Comparison of ENCODE assay signal across 1 cellular context in the genomic region with DNA sequence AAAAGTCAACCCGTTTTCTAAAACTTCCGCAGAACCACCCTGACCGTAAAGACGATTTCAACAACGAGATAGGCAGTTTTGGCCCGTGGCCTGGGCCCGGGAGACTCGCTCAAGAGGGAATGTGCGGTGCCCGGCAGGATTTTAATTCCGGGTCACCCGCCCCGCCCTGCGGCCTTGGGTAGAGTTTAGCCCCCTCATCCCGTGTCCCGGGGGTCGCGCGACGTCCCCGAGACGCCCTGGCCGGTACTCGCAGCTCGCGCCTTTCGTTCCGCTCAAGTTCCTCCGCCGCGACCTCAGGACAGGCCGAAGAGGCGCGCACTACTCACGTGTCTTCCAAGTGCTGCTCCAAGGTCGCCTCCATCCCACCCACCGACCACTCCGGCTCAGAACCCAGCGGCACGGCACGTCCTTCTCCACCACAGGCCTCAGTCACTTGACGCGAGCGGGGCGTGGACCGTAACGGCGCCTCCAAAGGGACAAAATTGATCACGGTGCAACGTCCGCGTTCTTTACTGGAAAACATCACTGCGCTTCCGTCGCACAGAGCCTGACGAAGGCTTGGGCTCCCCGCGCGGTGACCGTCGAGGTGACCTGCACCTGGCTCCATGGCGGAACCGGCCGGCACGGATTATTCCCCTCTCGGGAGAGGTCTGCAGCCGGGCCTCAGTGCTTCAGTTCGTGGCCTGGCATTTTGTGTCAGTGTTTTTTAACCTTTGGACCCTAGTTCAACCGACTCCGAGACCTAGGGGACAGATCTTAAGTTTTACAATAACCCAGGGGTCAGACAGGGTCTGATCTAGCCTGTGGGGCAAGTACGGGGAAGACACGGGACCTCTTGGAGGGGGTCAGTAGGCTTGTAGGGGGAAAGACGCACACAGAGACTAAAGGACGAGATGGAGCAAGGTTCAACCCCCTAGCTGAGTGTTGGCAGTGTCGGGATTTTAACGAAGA.
TF ChIP-seq lines count a peak whose summit lies in the region.

Gene LAMTOR5 (minus strand): TSS at position 435 of the 951 bp plus-strand sequence. CDS start 74 bp downstream, at position 361.

TF ChIP-seq in GM12878, 131 proteins besides CTCF, POLR2A, EP300 and RAD21 (continued from another document and continues in another):
- TF ChIP-seq, protein P1, sequence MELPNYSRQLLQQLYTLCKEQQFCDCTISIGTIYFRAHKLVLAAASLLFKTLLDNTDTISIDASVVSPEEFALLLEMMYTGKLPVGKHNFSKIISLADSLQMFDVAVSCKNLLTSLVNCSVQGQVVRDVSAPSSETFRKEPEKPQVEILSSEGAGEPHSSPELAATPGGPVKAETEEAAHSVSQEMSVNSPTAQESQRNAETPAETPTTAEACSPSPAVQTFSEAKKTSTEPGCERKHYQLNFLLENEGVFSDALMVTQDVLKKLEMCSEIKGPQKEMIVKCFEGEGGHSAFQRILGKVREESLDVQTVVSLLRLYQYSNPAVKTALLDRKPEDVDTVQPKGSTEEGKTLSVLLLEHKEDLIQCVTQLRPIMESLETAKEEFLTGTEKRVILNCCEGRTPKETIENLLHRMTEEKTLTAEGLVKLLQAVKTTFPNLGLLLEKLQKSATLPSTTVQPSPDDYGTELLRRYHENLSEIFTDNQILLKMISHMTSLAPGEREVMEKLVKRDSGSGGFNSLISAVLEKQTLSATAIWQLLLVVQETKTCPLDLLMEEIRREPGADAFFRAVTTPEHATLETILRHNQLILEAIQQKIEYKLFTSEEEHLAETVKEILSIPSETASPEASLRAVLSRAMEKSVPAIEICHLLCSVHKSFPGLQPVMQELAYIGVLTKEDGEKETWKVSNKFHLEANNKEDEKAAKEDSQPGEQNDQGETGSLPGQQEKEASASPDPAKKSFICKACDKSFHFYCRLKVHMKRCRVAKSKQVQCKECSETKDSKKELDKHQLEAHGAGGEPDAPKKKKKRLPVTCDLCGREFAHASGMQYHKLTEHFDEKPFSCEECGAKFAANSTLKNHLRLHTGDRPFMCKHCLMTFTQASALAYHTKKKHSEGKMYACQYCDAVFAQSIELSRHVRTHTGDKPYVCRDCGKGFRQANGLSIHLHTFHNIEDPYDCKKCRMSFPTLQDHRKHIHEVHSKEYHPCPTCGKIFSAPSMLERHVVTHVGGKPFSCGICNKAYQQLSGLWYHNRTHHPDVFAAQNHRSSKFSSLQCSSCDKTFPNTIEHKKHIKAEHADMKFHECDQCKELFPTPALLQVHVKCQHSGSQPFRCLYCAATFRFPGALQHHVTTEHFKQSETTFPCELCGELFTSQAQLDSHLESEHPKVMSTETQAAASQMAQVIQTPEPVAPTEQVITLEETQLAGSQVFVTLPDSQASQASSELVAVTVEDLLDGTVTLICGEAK (IDR thresholded peaks at IDR 0.05; ENCODE audit: borderline replicate concordance), result peak; percentile 91
- TF ChIP-seq ZBTB4 (CRISPR knock-in tag; IDR thresholded peaks at IDR 0.05) (no peak), HDAC6 (IDR thresholded peaks at IDR 0.05; ENCODE audit: unreplicated experiment) (no peak), PAX5 (IDR thresholded peaks at IDR 0.05; ENCODE audit: borderline replicate concordance, low read depth, low read length) (peak; percentile 68; the same call in 1 of the 2 replicates), ZNF687 (IDR thresholded peaks at IDR 0.05) (peak; percentile 82), SIX5 (IDR thresholded peaks at IDR 0.05; ENCODE audit: low read depth, low read length, severe bottlenecking) (peak; percentile 66), KDM1A (IDR thresholded peaks at IDR 0.05; ENCODE audit: borderline replicate concordance) (no peak), ATF2 (IDR thresholded peaks at IDR 0.05; ENCODE audit: low read length) (no peak; the same call in 1 of the 2 replicates), FOXK2 (IDR thresholded peaks at IDR 0.05) (peak; percentile 80), HDGF (IDR thresholded peaks at IDR 0.05) (peak; percentile 66; the same call in 1 of the 2 replicates), ELK1 (IDR thresholded peaks at IDR 0.05; ENCODE audit: low read depth, low read length) (peak; percentile 66), NFIC (IDR thresholded peaks at IDR 0.05; ENCODE audit: low read depth, low read length) (0 out of 2 replicates have a peak, but pooled peaks have one; percentile 11), TAF1 (IDR thresholded peaks at IDR 0.05; ENCODE audit: borderline replicate concordance, low read depth, low read length) (peak; percentile 87), RFX5 (IDR thresholded peaks at IDR 0.05; ENCODE audit: low read depth, low read length) (0 out of 2 replicates have a peak, but pooled peaks have one; percentile 57), ZNF207 (IDR thresholded peaks at IDR 0.05; ENCODE audit: borderline replicate concordance) (peak; percentile 54; the same call in 1 of the 2 replicates), CBX3 (IDR thresholded peaks at IDR 0.05; ENCODE audit: borderline replicate concordance, low read depth) (no peak), NBN (IDR thresholded peaks at IDR 0.05) (peak; percentile 96), SP1 (IDR thresholded peaks at IDR 0.05; ENCODE audit: low read depth, low read length) (peak; percentile 81), CREB1 (IDR thresholded peaks at IDR 0.05; ENCODE audit: low read depth) (peak; percentile 99), ATF7 (IDR thresholded peaks at IDR 0.05; ENCODE audit: low read depth) (peak; percentile 70), DPF2 (IDR thresholded peaks at IDR 0.05) (peak; percentile 74), MEF2B (IDR thresholded peaks at IDR 0.05; ENCODE audit: partially characterized antibody, poor library complexity, severe bottlenecking) (peak; percentile 41), ATF3 (IDR thresholded peaks at IDR 0.05; ENCODE audit: borderline replicate concordance, extremely low read depth, low read depth, low read length) (peak; percentile 76; the same call in 1 of the 2 replicates), EED (IDR thresholded peaks at IDR 0.05; ENCODE audit: low read depth) (peak; percentile 44; the same call in 1 of the 2 replicates), SREBF1 (IDR thresholded peaks at IDR 0.05; ENCODE audit: low read length) (no peak), RUNX3 (IDR thresholded peaks at IDR 0.05; ENCODE audit: low read length) (peak; percentile 81), PML (IDR thresholded peaks at IDR 0.05; ENCODE audit: low read length) (peak; percentile 89), RBBP5 (conservative IDR thresholded peaks at IDR 0.05) (peak; percentile 79; the same call in 1 of the 2 replicates), SPI1 (IDR thresholded peaks at IDR 0.05; ENCODE audit: borderline replicate concordance, insufficient read depth, low read depth, low read length) (no peak), MXI1 (IDR thresholded peaks at IDR 0.05; ENCODE audit: low read depth, low read length) (peak; percentile 95), TCF12 (IDR thresholded peaks at IDR 0.05; ENCODE audit: low read depth, low read length) (peak; percentile 63; the same call in 1 of the 2 replicates), FOXM1 (IDR thresholded peaks at IDR 0.05; ENCODE audit: low read depth, low read length) (no peak), TBL1XR1 (IDR thresholded peaks at IDR 0.05; ENCODE audit: low read depth, low read length) (no peak; the same call in 1 of the 2 replicates), JUND (IDR thresholded peaks at IDR 0.05; ENCODE audit: low read depth, low read length) (0 out of 2 replicates have a peak, but pooled peaks have one; percentile 5), CBFB (IDR thresholded peaks at IDR 0.05; ENCODE audit: low read depth) (peak; percentile 92), BHLHE40 (IDR thresholded peaks at IDR 0.05; ENCODE audit: borderline replicate concordance in 1 of 2, low read depth in 2 of 2, low read length in 1 of 2) (peak; percentile 87 to 92), SREBF2 (IDR thresholded peaks at IDR 0.05; ENCODE audit: low read length) (no peak), MEF2A (IDR thresholded peaks at IDR 0.05; ENCODE audit: insufficient read depth, low read depth, low read length) (0 out of 2 replicates have a peak, but pooled peaks have one; percentile 55), ZNF384 (IDR thresholded peaks at IDR 0.05; ENCODE audit: borderline replicate concordance, low read depth, low read length) (no peak), TCF3 (IDR thresholded peaks at IDR 0.05; ENCODE audit: borderline replicate concordance, insufficient read depth, low read depth, low read length) (no peak; the same call in 1 of the 2 replicates), EZH2 (IDR thresholded peaks at IDR 0.05; ENCODE audit: borderline replicate concordance, control insufficient read depth, low read depth, low read length) (no peak), NR2F1 (conservative IDR thresholded peaks at IDR 0.05) (peak; percentile 95), ZNF217 (IDR thresholded peaks at IDR 0.05) (no peak), PAX8 (IDR thresholded peaks at IDR 0.05) (peak; percentile 61; the same call in 1 of the 2 replicates)
- TF ChIP-seq, protein P2, sequence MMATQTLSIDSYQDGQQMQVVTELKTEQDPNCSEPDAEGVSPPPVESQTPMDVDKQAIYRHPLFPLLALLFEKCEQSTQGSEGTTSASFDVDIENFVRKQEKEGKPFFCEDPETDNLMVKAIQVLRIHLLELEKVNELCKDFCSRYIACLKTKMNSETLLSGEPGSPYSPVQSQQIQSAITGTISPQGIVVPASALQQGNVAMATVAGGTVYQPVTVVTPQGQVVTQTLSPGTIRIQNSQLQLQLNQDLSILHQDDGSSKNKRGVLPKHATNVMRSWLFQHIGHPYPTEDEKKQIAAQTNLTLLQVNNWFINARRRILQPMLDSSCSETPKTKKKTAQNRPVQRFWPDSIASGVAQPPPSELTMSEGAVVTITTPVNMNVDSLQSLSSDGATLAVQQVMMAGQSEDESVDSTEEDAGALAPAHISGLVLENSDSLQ (IDR thresholded peaks at IDR 0.05), result peak; percentile 77
